Comparison of ENCODE assay signal across 9 cellular contexts in the genomic region with DNA sequence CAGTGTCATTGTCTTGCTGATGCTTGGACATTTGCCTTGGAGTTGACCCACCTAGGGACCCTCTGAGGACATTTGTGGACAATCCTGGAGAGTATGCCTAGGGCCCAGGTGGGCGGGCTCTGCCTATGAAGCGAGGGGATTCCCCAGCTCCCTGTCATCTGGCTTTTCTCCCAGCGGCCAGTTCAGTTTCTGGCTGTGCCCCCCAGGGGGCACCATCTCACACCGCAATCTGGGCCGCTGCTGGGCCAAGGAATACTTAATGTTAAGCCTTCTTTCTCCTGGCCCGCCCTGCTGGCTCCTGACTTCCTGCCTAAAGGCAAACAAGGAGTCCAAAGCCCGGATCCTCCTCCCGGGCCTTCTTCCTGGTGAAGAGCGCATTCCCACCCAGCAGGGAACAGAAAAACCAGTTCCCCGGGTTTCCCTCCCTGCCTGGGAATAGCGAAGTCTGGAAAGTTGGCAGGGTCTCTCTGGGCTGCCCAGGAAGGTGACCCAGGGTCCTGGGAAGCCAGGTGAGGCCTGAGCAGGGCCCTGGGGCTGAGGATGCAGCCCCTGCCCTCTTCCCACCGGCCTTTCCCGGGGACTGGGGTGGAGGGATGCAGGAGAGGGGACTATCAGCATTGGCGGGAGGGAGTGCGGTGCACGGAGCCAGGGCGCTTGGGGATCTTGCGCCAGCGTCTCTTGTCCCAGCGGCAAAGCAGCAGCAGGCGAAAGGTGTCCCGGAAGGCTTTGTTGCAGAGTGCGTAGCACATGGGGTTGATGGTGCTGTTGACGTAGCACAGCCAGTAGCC. TPM values are rescaled to one million over a fixed set of nuclear protein-coding genes. Genes with fewer than 3 reads are reported as not detected.
DNase-seq lines count a peak whose midpoint lies in the region; ATAC-seq, FAIRE-seq and TF ChIP-seq lines count a peak whose summit lies in the region.
"Had no signal": no experiment of that assay in that cellular context is flagged by ENCODE, and none has a peak within 500 bp of the region (broad histone marks: within the 10 kb centered on the region; RNA-seq: fewer than 3 reads in every experiment).

No MANE protein-coding gene starts in this region.

- H3F3A ChIP-seq in MM.1S (ENCODE audit: insufficient read depth, low read length) = no peaks in the 10 kb centered on the region

- H3K27ac Mint-ChIP-seq in naive thymus-derived CD4-positive, alpha-beta T cell = no peak overlapping the region

- no peak overlapping the region for H3K27ac ChIP-seq in MM.1S (ENCODE audit: low read length)
- no peak overlapping the region for H3K27ac ChIP-seq in GM12878 (ENCODE audit: control insufficient read depth, insufficient read depth)
- no peak overlapping the region for H3K27ac ChIP-seq in iPS DF 6.9 (ENCODE audit: low read length)
- H3K27ac ChIP-seq in naive thymus-derived CD4-positive, alpha-beta T cell (ENCODE audit: low read depth, low read length) = no peak overlapping the region

- H3K27me3 ChIP-seq in MM.1S (replicated peaks; ENCODE audit: insufficient read depth, low read length) (peaks cover 52% of the 10 kb centered on the region), GM12878 (replicated peaks in 1 of 2; ENCODE audit: control insufficient read depth in 2 of 2, insufficient read depth in 2 of 2, low read length in 1 of 2) (peaks cover 0 to 3% of the 10 kb centered on the region in 2 experiments), iPS DF 6.9 (ENCODE audit: control insufficient read depth, insufficient read depth, low read length) (no peaks in the 10 kb centered on the region)
- H3K27me3 ChIP-seq in naive thymus-derived CD4-positive, alpha-beta T cell (ENCODE audit: control insufficient read depth in 2 of 2, insufficient read depth in 2 of 2, low read length in 2 of 2) = no peaks in the 10 kb centered on the region

- RAD21 ChIA-PET in GM12878 (lab: Charles Lee; ENCODE audit: unreplicated experiment) = interaction anchor here (0.6 to 3.7 kb wide), 4 partner anchors 13 to 643 kb away, joined by 3 to 22 read pairs (median 4); no protein-coding TSS in a partner anchor

- H3K9me3 ChIP-seq in MM.1S (replicated peaks; ENCODE audit: insufficient read depth, low read length) (no peaks in the 10 kb centered on the region), GM12878 (replicated peaks; ENCODE audit: control insufficient read depth, insufficient read depth, low read length) (no peaks in the 10 kb centered on the region), iPS DF 6.9 (ENCODE audit: control insufficient read depth, insufficient read depth, low read length) (no peaks in the 10 kb centered on the region)
- H3K9me3 ChIP-seq in naive thymus-derived CD4-positive, alpha-beta T cell (ENCODE audit: control insufficient read depth in 2 of 3, low read length in 3 of 3) = no peaks in the 10 kb centered on the region

- no peaks in the 10 kb centered on the region for H3K79me2 ChIP-seq in MM.1S (ENCODE audit: low read length)
- no peaks in the 10 kb centered on the region for H3K79me2 ChIP-seq in GM12878 (ENCODE audit: control insufficient read depth, insufficient read depth, low read length)

- TF ChIP-seq CTCF in MM.1S (IDR thresholded peaks at IDR 0.05; ENCODE audit: low read length) = peak; percentile 54
- peak; percentile 28 to 46 (median 39); a peak in 5 of 6 replicates for TF ChIP-seq CTCF in GM12878 (IDR thresholded peaks at IDR 0.05 in 2 of 3, conservative IDR thresholded peaks at IDR 0.05 in 1 of 3; ENCODE audit: control insufficient read depth in 2 of 3, extremely low read depth in 1 of 3, insufficient read depth in 1 of 3, low read depth in 3 of 3, low read length in 3 of 3)

- BruUV-seq in GM12878 (replicated peaks; lab: Mats Ljungman, UMichigan) = no TSS peak

- H3K4me3 Mint-ChIP-seq in naive thymus-derived CD4-positive, alpha-beta T cell = no peak overlapping the region

- POLR2A ChIA-PET in GM12878 (lab: Charles Lee) = no interaction called here
- POLR2A ChIA-PET in naive thymus-derived CD4-positive, alpha-beta T cell (lab: Charles Lee) = no interaction called here

- H3K36me3 ChIP-seq in MM.1S (replicated peaks; ENCODE audit: insufficient read depth, low read length) (no peaks in the 10 kb centered on the region), GM12878 (ENCODE audit: control insufficient read depth in 2 of 2, insufficient read depth in 2 of 2, low read length in 1 of 2) (no peaks in the 10 kb centered on the region), iPS DF 6.9 (ENCODE audit: control insufficient read depth, insufficient read depth, low read length) (no peaks in the 10 kb centered on the region)
- H3K36me3 ChIP-seq in naive thymus-derived CD4-positive, alpha-beta T cell (ENCODE audit: control insufficient read depth in 2 of 3, insufficient read depth in 3 of 3, low read length in 3 of 3) = no peaks in the 10 kb centered on the region

- no peaks in the 10 kb centered on the region for H3K9me3 Mint-ChIP-seq in naive thymus-derived CD4-positive, alpha-beta T cell

- FAIRE-seq in GM12878 (lab: Jason Lieb, UNC) = no peak
- FAIRE-seq: A204.1 had no signal

- peaks cover 10% of the 10 kb centered on the region for H3K4me1 ChIP-seq in MM.1S (ENCODE audit: low read length)
- peaks cover 6% of the 10 kb centered on the region; the same call in 1 of the 2 replicates for H3K4me1 ChIP-seq in GM12878 (ENCODE audit: control insufficient read depth, insufficient read depth, low read length)
- peaks cover 11% of the 10 kb centered on the region for H3K4me1 ChIP-seq in iPS DF 6.9 (ENCODE audit: control insufficient read depth, insufficient read depth, low read length)
- no peaks in the 10 kb centered on the region for H3K4me1 ChIP-seq in naive thymus-derived CD4-positive, alpha-beta T cell (ENCODE audit: control insufficient read depth in 2 of 2, insufficient read depth in 2 of 2, low read length in 2 of 2)

- intact Hi-C loops in GM12878 (cut with micrococcal nuclease; ENCODE audit: unreplicated experiment) = loop anchor here (5.0 to 10.0 kb wide), 2 partner anchors 66 to 303 kb away; no protein-coding TSS in a partner anchor
- intact Hi-C loops in naive thymus-derived CD4-positive, alpha-beta T cell (cut with micrococcal nuclease) = loop anchor here in 1 of 2 donors (5.0 kb wide), 2 partner anchors 68 to 728 kb away; no protein-coding TSS in a partner anchor

- H3K4me1 Mint-ChIP-seq in naive thymus-derived CD4-positive, alpha-beta T cell = peaks cover 0 to 10% (median 0%) of the 10 kb centered on the region in 7 donors

- H3K9me2 ChIP-seq in MM.1S (replicated peaks; ENCODE audit: insufficient read depth, low read length) = no peaks in the 10 kb centered on the region

- peak; percentile 38; the same call in 2 of the 3 replicates for ATAC-seq in GM12878
- peak; percentile 44 for ATAC-seq in stimulated activated naive CD8-positive, alpha-beta T cell treated with anti-CD3 and anti-CD28 coated beads, Interleukin-15, Interleukin-2, amounts not matched to agents 100 U/mL and 50 U/mL, for 24 hours
- no peak for ATAC-seq in naive thymus-derived CD4-positive, alpha-beta T cell

- no peak overlapping the region for H3K9ac ChIP-seq in MM.1S (ENCODE audit: low read length)
- no peak overlapping the region for H3K9ac ChIP-seq in GM12878 (ENCODE audit: control insufficient read depth, insufficient read depth, low read length)

- no peaks in the 10 kb centered on the region for H3K36me3 Mint-ChIP-seq in naive thymus-derived CD4-positive, alpha-beta T cell

- peaks cover 0 to 18% (median 5%) of the 10 kb centered on the region in 5 donors for H3K27me3 Mint-ChIP-seq in naive thymus-derived CD4-positive, alpha-beta T cell

- H4K20me1 ChIP-seq in MM.1S (ENCODE audit: insufficient read depth, low read length) (no peaks in the 10 kb centered on the region), GM12878 (ENCODE audit: control insufficient read depth, insufficient read depth) (no peaks in the 10 kb centered on the region)

- TF ChIP-seq EP300 in GM12878 (IDR thresholded peaks at IDR 0.05; ENCODE audit: borderline replicate concordance in 1 of 2, control insufficient read depth in 1 of 2, low read depth in 2 of 2, low read length in 2 of 2) = no peak

- peak; percentile 35; the same call in 1 of the 2 replicates for TF ChIP-seq RAD21 in GM12878 (IDR thresholded peaks at IDR 0.05; ENCODE audit: insufficient read depth, low read depth, low read length)

- H3K4me3 ChIP-seq in MM.1S (ENCODE audit: low read length) (no peak overlapping the region), GM12878 (no peak overlapping the region), iPS DF 6.9 (ENCODE audit: low read length) (no peak overlapping the region)
- no peak overlapping the region for H3K4me3 ChIP-seq in naive thymus-derived CD4-positive, alpha-beta T cell (ENCODE audit: low read length)

- CTCF ChIA-PET in GM12878 (lab: Yijun Ruan, JAX) = interaction anchor here (0.7 to 11.9 kb wide), 3 partner anchors 9 to 112 kb away, joined by 3 to 327 read pairs (median 3); no protein-coding TSS in a partner anchor
- CTCF ChIA-PET in naive thymus-derived CD4-positive, alpha-beta T cell (lab: Charles Lee) = no interaction called here

- peak; percentile 20 for DNase-seq in DMS79 treated with DMSO at 0.1 percent for 48 hours (lab: John Stamatoyannopoulos, UW)
- no peak for DNase-seq in DMS79 (lab: John Stamatoyannopoulos, UW)
- DNase-seq in MM.1S = peak; percentile 30
- no peak for DNase-seq in GM12878 (ENCODE audit: low read depth, low spot score)
- peak; percentile 91 for DNase-seq in iPS DF 6.9 (ENCODE audit: low read depth, low spot score)
- peak; percentile 57 for DNase-seq in stimulated activated naive CD8-positive, alpha-beta T cell treated with anti-CD3 and anti-CD28 coated beads, Interleukin-15, Interleukin-2, amounts not matched to agents 100 U/mL and 50 U/mL, for 24 hours
- no peak for DNase-seq in naive thymus-derived CD4-positive, alpha-beta T cell
- no peak for DNase-seq in dedifferentiated amniotic fluid mesenchymal stem cell (ENCODE audit: extremely low spot score)

- H3K4me2 ChIP-seq in MM.1S (ENCODE audit: low read depth, low read length) = peak overlapping the region; percentile 3; the same call in 1 of the 2 replicates
- H3K4me2 ChIP-seq in GM12878 (ENCODE audit: control insufficient read depth, insufficient read depth) = no peak overlapping the region

- in situ Hi-C loops in GM12878 (cut with MboI) = loop anchor here (5.0 kb wide), 2 partner anchors 113 to 303 kb away; no protein-coding TSS in a partner anchor

- SMC1A ChIA-PET in GM12878 (lab: Charles Lee; ENCODE audit: uncharacterized antibody, unreplicated experiment) = interaction anchor here (1.6 to 10.0 kb wide), 2 partner anchors 66 to 112 kb away, joined by 3 to 116 read pairs; no protein-coding TSS in a partner anchor

- H2AFZ ChIP-seq in MM.1S (ENCODE audit: low read length) (no peak overlapping the region), GM12878 (ENCODE audit: control insufficient read depth, low read depth, low read length) (no peak overlapping the region)

- no peak for TF ChIP-seq POLR2A in GM12878 (IDR thresholded peaks at IDR 0.05; ENCODE audit: low read depth, low read length)

- 48% methylated on average over 24 of the region's 24 CpGs for WGBS in GM12878 (ENCODE audit: insufficient coverage, insufficient replicate concordance, low lambda C conversion rate, missing lambda C conversion rate)
- no CpG with 5 or more reads among the region's 24 CpGs for WGBS in iPS DF 6.9 (ENCODE audit: insufficient coverage, insufficient read length)

RNA-seq across cellular contexts. Expression of a gene that starts 11.9 kb away (rescaled TPM):
- total RNA-seq in GM12878 (2013; cell fraction: nucleolus; rRNA removed) = not detected in 2 replicates
- total RNA-seq in GM12878 (2014; rRNA removed) (not detected in 2 replicates), GM12878 (2014; rRNA removed; fragmentation: Illumina TruSeq; extraction: Trizol) (not detected in 2 replicates), GM12878 (2021) (not detected in 2 replicates)
- polyA plus RNA-seq in GM12878 (2011; ENCODE audit: low read depth) = not detected
- polyA plus RNA-seq in GM12878 (2011; rRNA removed) (not detected in 2 replicates), GM12878 (2014; fragmentation: Illumina TruSeq; extraction: Trizol) (not detected in 2 replicates), GM12878 (2014; fragmentation: Nextera tagmentation; extraction: Ambion mirVana) (not detected), GM12878 (2014; rRNA removed) (not detected in 2 replicates), GM12878 (2016; fragmentation: Nextera tagmentation; extraction: Ambion mirVana) (not detected)
- not detected in 2 replicates for polyA plus RNA-seq in GM12878 (2011; cell fraction: cytosol; rRNA removed)
- polyA plus RNA-seq in GM12878 (2011; cell fraction: nucleus; rRNA removed) = not detected in 2 replicates
- polyA plus RNA-seq in GM12878 (2012) = not detected in 2 replicates
- not detected in 2 replicates for polyA minus RNA-seq in GM12878 (2011; rRNA and poly(A)+ RNA removed)
- not detected in 2 replicates for polyA minus RNA-seq in GM12878 (2011; cell fraction: cytosol; rRNA and poly(A)+ RNA removed)
- polyA minus RNA-seq in GM12878 (2011; cell fraction: nucleus; rRNA and poly(A)+ RNA removed) = not detected in 2 replicates
- total RNA-seq in naive thymus-derived CD4-positive, alpha-beta T cell = not detected
- not detected for polyA plus RNA-seq in naive thymus-derived CD4-positive, alpha-beta T cell

RNA-seq across cellular contexts. Expression of a gene that starts 28.6 kb away (rescaled TPM):
- 136 and 176 TPM in 2 replicates for total RNA-seq in GM12878 (2013; cell fraction: nucleolus; rRNA removed)
- 143 and 147 TPM in 2 replicates for total RNA-seq in GM12878 (2014; rRNA removed)
- 72.2 and 79.6 TPM in 2 replicates for total RNA-seq in GM12878 (2014; rRNA removed; fragmentation: Illumina TruSeq; extraction: Trizol)
- total RNA-seq in GM12878 (2021) = 113 and 114 TPM in 2 replicates
- 90.7 TPM for polyA plus RNA-seq in GM12878 (2011; ENCODE audit: low read depth)
- polyA plus RNA-seq in GM12878 (2011; rRNA removed) = 127 and 134 TPM in 2 replicates
- 156 and 165 TPM in 2 replicates for polyA plus RNA-seq in GM12878 (2011; cell fraction: cytosol; rRNA removed)
- polyA plus RNA-seq in GM12878 (2011; cell fraction: nucleus; rRNA removed) = 299 and 395 TPM in 2 replicates
- polyA plus RNA-seq in GM12878 (2012) = 117 and 182 TPM in 2 replicates
- polyA plus RNA-seq in GM12878 (2014; fragmentation: Illumina TruSeq; extraction: Trizol) = 79.7 and 80.9 TPM in 2 replicates
- polyA plus RNA-seq in GM12878 (2014; fragmentation: Nextera tagmentation; extraction: Ambion mirVana) = 10 to 100 TPM in 1 of 2 experiments, 1 to 10 TPM in 1; 6.9 to 17.0 TPM
- polyA plus RNA-seq in GM12878 (2014; rRNA removed) = 98.0 and 105 TPM in 2 replicates
- polyA plus RNA-seq in GM12878 (2016; fragmentation: Nextera tagmentation; extraction: Ambion mirVana) = 100 to 1,000 TPM; 148 to 158 TPM
- polyA minus RNA-seq in GM12878 (2011; rRNA and poly(A)+ RNA removed) = 78.4 and 115 TPM in 2 replicates
- polyA minus RNA-seq in GM12878 (2011; cell fraction: cytosol; rRNA and poly(A)+ RNA removed) = 83.3 and 96.2 TPM in 2 replicates
- 89.7 and 103 TPM in 2 replicates for polyA minus RNA-seq in GM12878 (2011; cell fraction: nucleus; rRNA and poly(A)+ RNA removed)
- 100 to 1,000 TPM; 159 to 239 (median 218) TPM for total RNA-seq in naive thymus-derived CD4-positive, alpha-beta T cell
- 100 to 1,000 TPM; 118 to 189 TPM for polyA plus RNA-seq in naive thymus-derived CD4-positive, alpha-beta T cell

Comparison
In these comparisons a context has a peak if more than half of its experiments do, and no peak if none do; other contexts are left out.
1. DNase-seq: peak in DMS79 treated with DMSO at 0.1 percent for 48 hours (single experiment), MM.1S (single experiment), iPS DF 6.9 (single experiment) and stimulated activated naive CD8-positive, alpha-beta T cell treated with anti-CD3 and anti-CD28 coated beads, Interleukin-15, Interleukin-2, amounts not matched to agents 100 U/mL and 50 U/mL, for 24 hours (single experiment); none in DMS79 (single experiment), GM12878 (single experiment), naive thymus-derived CD4-positive, alpha-beta T cell (0 of 9) and dedifferentiated amniotic fluid mesenchymal stem cell (single experiment).